ENCODE assay signal across 8 cellular contexts in the genomic region with DNA sequence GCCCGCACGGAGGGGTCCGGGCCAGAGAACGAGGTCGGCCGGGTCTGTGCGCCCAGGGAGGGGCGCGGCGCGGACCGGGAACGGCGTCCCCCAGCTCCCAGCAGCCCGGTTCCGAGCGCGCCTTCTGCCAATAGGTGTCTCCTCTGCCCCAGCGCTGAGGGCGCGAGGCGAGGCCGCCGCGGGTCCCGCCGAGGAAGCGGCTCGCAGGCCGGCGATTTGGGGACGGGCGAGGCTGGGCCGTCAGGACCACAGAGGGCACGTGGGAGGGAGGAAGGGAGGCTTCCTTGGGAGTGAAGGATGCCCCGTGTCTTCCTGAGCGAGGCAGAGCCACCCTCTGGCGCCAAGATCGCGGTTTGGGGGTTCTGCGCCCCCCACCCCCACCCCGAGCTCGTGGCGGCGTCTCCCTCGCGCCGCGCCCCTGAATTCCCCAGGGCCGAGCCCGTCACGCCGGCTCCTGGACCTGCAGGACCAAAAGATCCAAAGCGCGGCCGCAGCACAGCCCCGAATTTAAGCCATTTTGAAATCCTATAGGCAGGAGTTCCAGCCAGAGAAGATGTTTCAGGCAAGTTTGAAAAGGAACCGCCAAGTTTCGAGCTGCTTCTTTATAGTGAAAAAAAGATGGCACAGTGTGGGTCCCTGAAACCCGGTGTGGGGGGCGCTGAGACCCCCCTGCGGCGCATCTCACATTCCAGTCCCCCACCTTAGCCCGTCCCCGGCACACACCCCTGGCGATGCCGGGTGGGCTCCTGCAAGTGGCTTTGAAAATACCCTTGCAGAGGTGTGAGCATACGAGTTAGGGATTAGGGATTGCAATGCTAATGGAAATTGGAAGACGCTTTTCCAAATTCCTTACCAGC. TPM values are rescaled to one million over a fixed set of nuclear protein-coding genes. Genes with fewer than 3 reads are reported as not detected.
DNase-seq lines count a peak whose midpoint lies in the region; ATAC-seq and TF ChIP-seq lines count a peak whose summit lies in the region.

No MANE protein-coding gene starts in this region.

- H3K4me3 ChIP-seq in AG10803 (ENCODE audit: low read length) (peak overlapping the region; percentile 60), OCI-LY7 (ENCODE audit: low read depth, low read length, poor library complexity, severe bottlenecking) (peak overlapping the region; percentile 86), left lung (peak overlapping the region; percentile 44 to 51), stomach smooth muscle (ENCODE audit: low read length in 2 of 2) (peak overlapping the region; percentile 62 to 72)

- BruUV-seq in OCI-LY7 (replicated peaks; lab: Mats Ljungman, UMichigan) = no TSS peak
- BruUV-seq in MCF 10A (replicated peaks; lab: Mats Ljungman, UMichigan) = no TSS peak

- intact Hi-C loops in OCI-LY7 (cut with micrococcal nuclease; ENCODE audit: unreplicated experiment) = loop anchor here (2.0 kb wide), 2 partner anchors 64 to 132 kb away; no protein-coding TSS in a partner anchor
- intact Hi-C loops in MCF 10A (cut with micrococcal nuclease) = no loop called here
- intact Hi-C loops in left lung (cut with DNase I) = no loop called here

- H3K9me3 ChIP-seq in OCI-LY7 (ENCODE audit: low read length) (no peaks in the 10 kb centered on the region), left lung (no peaks in the 10 kb centered on the region), stomach smooth muscle (ENCODE audit: control insufficient read depth in 2 of 2, low read length in 2 of 2) (no peaks in the 10 kb centered on the region)

- H3K4me1 ChIP-seq in OCI-LY7 (ENCODE audit: insufficient read depth, low read length, poor library complexity, severe bottlenecking) = peaks cover 37% of the 10 kb centered on the region
- peaks cover 16 to 75% of the 10 kb centered on the region in 2 donors for H3K4me1 ChIP-seq in left lung
- peaks cover 50% of the 10 kb centered on the region for H3K4me1 ChIP-seq in stomach smooth muscle (ENCODE audit: control insufficient read depth, insufficient read depth, low read length)

- no peaks in the 10 kb centered on the region for H3K9me3 Mint-ChIP-seq in MCF 10A (ENCODE audit: unreplicated experiment)

- POLR2A ChIA-PET in OCI-LY7 (lab: Charles Lee) (interaction anchor here (1.3 kb wide), 1 partner anchor 9 kb away, joined by 5 read pairs; no protein-coding TSS in a partner anchor), MCF 10A (lab: Yijun Ruan, JAX) (no interaction called here)

- peak; percentile 29 for ATAC-seq in GM19463 (IDR thresholded peaks at IDR 0.05; ENCODE audit: unreplicated experiment)
- ATAC-seq in left lung = peak; percentile 3
- no peak for ATAC-seq in GM21526 (IDR thresholded peaks at IDR 0.05; ENCODE audit: low FRiP score, unreplicated experiment)

- H3K9ac ChIP-seq in stomach smooth muscle (ENCODE audit: low read length in 2 of 2) = peak overlapping the region; percentile 55 to 71

- H3K27ac ChIP-seq in OCI-LY7 (ENCODE audit: low read depth, low read length, poor library complexity, severe bottlenecking) (peak overlapping the region; percentile 87), left lung (peak overlapping the region; percentile 70 to 77), stomach smooth muscle (ENCODE audit: low read length) (no peak overlapping the region)

- peak overlapping the region; percentile 100 for H3K4me2 ChIP-seq in OCI-LY7 (ENCODE audit: low read length)

- H3K27ac Mint-ChIP-seq in MCF 10A (ENCODE audit: low read depth, unreplicated experiment) = no peak overlapping the region

- H3K27me3 Mint-ChIP-seq in MCF 10A (ENCODE audit: insufficient read depth, unreplicated experiment) = no peaks in the 10 kb centered on the region

- CTCF ChIA-PET in OCI-LY7 (lab: Charles Lee; ENCODE audit: unreplicated experiment) = interaction anchor here (0.6 kb wide), 1 partner anchor 76 kb away, joined by 3 read pairs; no protein-coding TSS in a partner anchor
- CTCF ChIA-PET in MCF 10A (lab: Yijun Ruan, JAX) = interaction anchor here (0.7 to 1.2 kb wide), 3 partner anchors 16 to 217 kb away, joined by 3 to 4 read pairs (median 3); no protein-coding TSS in a partner anchor

- DNase-seq in AG10803 (ENCODE audit: low read depth) (peak; percentile 52), OCI-LY7 (ENCODE audit: low spot score) (peak; percentile 61), MCF 10A (ENCODE audit: unreplicated experiment) (peak; percentile 45), left lung (peak; percentile 62 to 87), NCI-H82 treated with DMSO at 0.1 percent for 48 hours (lab: John Stamatoyannopoulos, UW; ENCODE audit: unreplicated experiment) (no peak)

- peaks cover 8% of the 10 kb centered on the region; the same call in 1 of the 2 replicates for H3K36me3 ChIP-seq in OCI-LY7 (ENCODE audit: insufficient read depth, low read length)
- H3K36me3 ChIP-seq in left lung = no peaks in the 10 kb centered on the region
- no peaks in the 10 kb centered on the region for H3K36me3 ChIP-seq in stomach smooth muscle (ENCODE audit: control insufficient read depth in 2 of 2, insufficient read depth in 2 of 2, low read length in 2 of 2)

- H3K27me3 ChIP-seq in left lung (peaks cover 0 to 79% of the 10 kb centered on the region in 2 donors), stomach smooth muscle (ENCODE audit: control insufficient read depth in 1 of 2, insufficient read depth in 2 of 2, low read length in 2 of 2) (no peaks in the 10 kb centered on the region)

- H3K9me2 ChIP-seq in OCI-LY7 (ENCODE audit: insufficient read depth, low read length) = no peaks in the 10 kb centered on the region

- no peaks in the 10 kb centered on the region for H3K4me1 Mint-ChIP-seq in MCF 10A (ENCODE audit: insufficient read depth, unreplicated experiment)

- H4K20me1 ChIP-seq in OCI-LY7 (ENCODE audit: insufficient read depth, low read length) = no peaks in the 10 kb centered on the region

- H2AFZ ChIP-seq in OCI-LY7 (ENCODE audit: low read length) = no peak overlapping the region

- 0 out of 2 replicates have a peak, but pooled peaks have one; percentile 13 for TF ChIP-seq CTCF in AG10803 (conservative IDR thresholded peaks at IDR 0.05; ENCODE audit: low read length)
- TF ChIP-seq CTCF in OCI-LY7 (conservative IDR thresholded peaks at IDR 0.05; ENCODE audit: low read length) = no peak
- TF ChIP-seq CTCF in MCF 10A (IDR thresholded peaks at IDR 0.05; ENCODE audit: unreplicated experiment) = no peak
- TF ChIP-seq CTCF in left lung (IDR thresholded peaks at IDR 0.05) = no peak

- H3K4me3 Mint-ChIP-seq in MCF 10A (ENCODE audit: unreplicated experiment) = peak overlapping the region; percentile 71

- H3K36me3 Mint-ChIP-seq in MCF 10A (ENCODE audit: insufficient read depth, unreplicated experiment) = no peaks in the 10 kb centered on the region

- H3K79me2 ChIP-seq in OCI-LY7 (ENCODE audit: insufficient read depth, low read depth, low read length) = peaks cover 29% of the 10 kb centered on the region

RNA-seq across cellular contexts. Expression of a gene that starts 0.9 kb away (rescaled TPM):
- 15.3 and 23.6 TPM in 2 replicates for total RNA-seq in OCI-LY7 (2014; rRNA removed; shearing (Covaris generic))
- total RNA-seq in OCI-LY7 (2022) (50.4 and 54.3 TPM in 2 replicates), MCF 10A (2022) (2.0 and 3.7 TPM in 2 replicates), left lung (10 to 100 TPM; 16.0 to 17.1 TPM)
